1 cellular context compared by ENCODE assay signal in genomic region chr3:138914870-138915502, GRCh38.
TF ChIP-seq lines count a peak whose summit lies in the region.

No MANE protein-coding gene starts in this region.

TF ChIP-seq in K562, 482 proteins besides CTCF, POLR2A, EP300 and RAD21 (continued from another document and continues in another):
- TF ChIP-seq ARID3B (CRISPR knock-in tag; IDR thresholded peaks at IDR 0.05; ENCODE audit: borderline replicate concordance) (no peak), ZNF282 (CRISPR knock-in tag; IDR thresholded peaks at IDR 0.05) (no peak), FOXA3 (CRISPR knock-in tag; conservative IDR thresholded peaks at IDR 0.05 in 1 of 2, IDR thresholded peaks at IDR 0.05 in 1 of 2) (peak; percentile 95 to 97), SNAPC5 (CRISPR knock-in tag; IDR thresholded peaks at IDR 0.05) (no peak), ATF2 (CRISPR knock-in tag; IDR thresholded peaks at IDR 0.05) (no peak), ARID4B (CRISPR knock-in tag; IDR thresholded peaks at IDR 0.05) (no peak), ZNF224 (CRISPR knock-in tag; IDR thresholded peaks at IDR 0.05) (no peak), NR2F6 (CRISPR knock-in tag; IDR thresholded peaks at IDR 0.05) (no peak), HCFC1 (IDR thresholded peaks at IDR 0.05; ENCODE audit: low read depth, low read length) (no peak), SAFB2 (IDR thresholded peaks at IDR 0.05; ENCODE audit: borderline replicate concordance, low read depth, low read length, severe bottlenecking) (no peak), CBX1 (IDR thresholded peaks at IDR 0.05; ENCODE audit: low read depth) (no peak), SMARCA4 (IDR thresholded peaks at IDR 0.05) (peak; percentile 83), KLF6 (CRISPR knock-in tag; IDR thresholded peaks at IDR 0.05; ENCODE audit: borderline replicate concordance) (no peak), NFIX (CRISPR knock-in tag; IDR thresholded peaks at IDR 0.05; ENCODE audit: low read depth) (no peak), ZNF512 (tag; IDR thresholded peaks at IDR 0.05) (no peak), MXI1 (IDR thresholded peaks at IDR 0.05; ENCODE audit: low read depth, low read length) (no peak), MECOM (CRISPR knock-in tag; IDR thresholded peaks at IDR 0.05) (0 out of 2 replicates have a peak, but pooled peaks have one; percentile 38), ZBTB1 (CRISPR knock-in tag; IDR thresholded peaks at IDR 0.05; ENCODE audit: borderline replicate concordance, low read depth) (no peak), USF1 (CRISPR knock-in tag; IDR thresholded peaks at IDR 0.05) (no peak), TSHZ1 (CRISPR knock-in tag; IDR thresholded peaks at IDR 0.05) (no peak), ZNF253 (CRISPR knock-in tag; conservative IDR thresholded peaks at IDR 0.05) (no peak), NFRKB (IDR thresholded peaks at IDR 0.05; ENCODE audit: low read depth) (peak; percentile 35; the same call in 1 of the 2 replicates), ZNF764 (CRISPR knock-in tag; IDR thresholded peaks at IDR 0.05; ENCODE audit: low read depth) (no peak), ZNF395 (CRISPR knock-in tag; IDR thresholded peaks at IDR 0.05) (no peak), ZNF639 (CRISPR knock-in tag; conservative IDR thresholded peaks at IDR 0.05 in 1 of 2, IDR thresholded peaks at IDR 0.05 in 1 of 2) (no peak), ZNF408 (CRISPR knock-in tag; IDR thresholded peaks at IDR 0.05; ENCODE audit: low read depth) (no peak), TBL1XR1 (IDR thresholded peaks at IDR 0.05; ENCODE audit: low read length in 2 of 2) (no peak), TEAD4 (IDR thresholded peaks at IDR 0.05; ENCODE audit: low read length) (no peak), TEAD4 (CRISPR knock-in tag; IDR thresholded peaks at IDR 0.05; ENCODE audit: borderline replicate concordance) (no peak), RBM39 (optimal IDR thresholded peaks at IDR 0.05; ENCODE audit: low read depth, low read length) (no peak), TAF9B (IDR thresholded peaks at IDR 0.05; ENCODE audit: partially characterized antibody) (no peak), SRSF7 (optimal IDR thresholded peaks at IDR 0.05; ENCODE audit: low read depth, low read length) (no peak), MTA3 (IDR thresholded peaks at IDR 0.05; ENCODE audit: borderline replicate concordance) (peak; percentile 40; the same call in 1 of the 2 replicates), CBX5 (IDR thresholded peaks at IDR 0.05; ENCODE audit: borderline replicate concordance, low read depth) (no peak), USF2 (CRISPR knock-in tag; IDR thresholded peaks at IDR 0.05) (no peak), PYGO2 (tag; IDR thresholded peaks at IDR 0.05) (no peak), TRIM25 (IDR thresholded peaks at IDR 0.05; ENCODE audit: borderline replicate concordance) (no peak), SREBF2 (CRISPR knock-in tag; IDR thresholded peaks at IDR 0.05) (no peak), CHCHD3 (CRISPR knock-in tag; IDR thresholded peaks at IDR 0.05) (no peak), FOXP1 (CRISPR knock-in tag; IDR thresholded peaks at IDR 0.05) (no peak), MED1 (CRISPR knock-in tag; IDR thresholded peaks at IDR 0.05; ENCODE audit: borderline replicate concordance) (no peak), RB1 (IDR thresholded peaks at IDR 0.05; ENCODE audit: low read depth) (no peak), POU5F1 (IDR thresholded peaks at IDR 0.05; ENCODE audit: borderline replicate concordance, low read depth, low read length, partially characterized antibody) (no peak), DNMT1 (IDR thresholded peaks at IDR 0.05) (no peak), MAFG (tag; conservative IDR thresholded peaks at IDR 0.05) (no peak), STAT5B (CRISPR knock-in tag; IDR thresholded peaks at IDR 0.05) (no peak)
